8 cellular contexts compared by ENCODE assay signal in the genomic region with DNA sequence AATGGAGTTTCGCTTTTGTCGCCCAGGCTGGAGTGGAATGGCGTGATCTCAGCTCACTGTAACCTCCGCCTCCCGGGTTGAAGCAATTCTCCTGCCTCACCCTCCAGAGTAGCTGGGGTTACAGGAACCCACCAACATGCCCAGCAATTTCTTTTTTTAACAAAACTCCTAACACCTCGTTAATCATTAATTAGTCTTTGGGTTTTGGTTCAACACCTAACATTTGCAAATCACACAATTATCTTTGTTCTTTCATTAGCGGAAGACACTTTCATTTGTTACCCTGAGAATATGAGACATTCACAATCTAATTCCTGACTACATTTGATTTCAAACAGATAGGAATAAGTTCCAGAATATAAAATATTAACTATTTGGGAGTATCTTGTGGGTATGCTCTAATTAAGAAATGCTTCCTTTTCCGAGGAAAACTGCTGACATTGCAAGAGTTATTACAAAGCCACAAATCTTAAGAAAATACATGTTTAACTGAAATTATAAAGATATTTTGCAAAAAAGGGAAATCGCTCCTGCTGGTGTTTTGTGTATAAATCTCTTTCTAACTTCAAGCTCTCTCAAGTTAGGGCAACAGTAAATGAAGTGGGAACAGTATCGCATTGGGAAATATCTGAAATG. TPM values are rescaled to one million over a fixed set of nuclear protein-coding genes. Genes with fewer than 3 reads are reported as not detected.
DNase-seq lines count a peak whose midpoint lies in the region; ATAC-seq and TF ChIP-seq lines count a peak whose summit lies in the region.

No MANE protein-coding gene starts in this region.

- H3K4me3 Mint-ChIP-seq in stimulated activated naive CD8-positive, alpha-beta T cell treated with anti-CD3 and anti-CD28 coated beads, Interleukin-15, Interleukin-2, amounts not matched to agents 100 ng/mL and 50 ng/mL, for 24 hours: peak overlapping the region; percentile 99
- peak overlapping the region; percentile 88 for H3K4me3 Mint-ChIP-seq in MCF 10A (ENCODE audit: unreplicated experiment)

- no peaks in the 10 kb centered on the region for H3K27me3 Mint-ChIP-seq in stimulated activated naive CD8-positive, alpha-beta T cell treated with anti-CD3 and anti-CD28 coated beads, Interleukin-15, Interleukin-2, amounts not matched to agents 100 ng/mL and 50 ng/mL, for 24 hours
- H3K27me3 Mint-ChIP-seq in MCF 10A (ENCODE audit: insufficient read depth, unreplicated experiment): no peaks in the 10 kb centered on the region

- peak overlapping the region; percentile 96 to 98 for H3K9ac ChIP-seq in mucosa of rectum (ENCODE audit: low read depth in 1 of 2, low read length in 2 of 2)

- POLR2A ChIA-PET in MCF 10A (lab: Yijun Ruan, JAX): interaction anchor here (1.0 to 1.9 kb wide), 2 partner anchors 9 to 11 kb away, joined by 3 to 5 read pairs; no protein-coding TSS in a partner anchor

- peak overlapping the region; percentile 99 to 100 for H3K4me3 ChIP-seq in mucosa of rectum (ENCODE audit: low read length in 2 of 2)

- intact Hi-C loops in MCF 10A (cut with micrococcal nuclease): no loop called here

- peak overlapping the region in 1 of 2 donors; percentile 93 for H3K27ac ChIP-seq in mucosa of rectum (ENCODE audit: low read depth in 2 of 2, low read length in 2 of 2)

- no peaks in the 10 kb centered on the region for H3K9me3 Mint-ChIP-seq in stimulated activated naive CD8-positive, alpha-beta T cell treated with anti-CD3 and anti-CD28 coated beads, Interleukin-15, Interleukin-2, amounts not matched to agents 100 ng/mL and 50 ng/mL, for 24 hours
- no peaks in the 10 kb centered on the region for H3K9me3 Mint-ChIP-seq in MCF 10A (ENCODE audit: unreplicated experiment)

- BruUV-seq in MCF 10A (replicated peaks; lab: Mats Ljungman, UMichigan): no TSS peak

- peaks cover 47% of the 10 kb centered on the region for H3K4me1 Mint-ChIP-seq in stimulated activated naive CD8-positive, alpha-beta T cell treated with anti-CD3 and anti-CD28 coated beads, Interleukin-15, Interleukin-2, amounts not matched to agents 100 ng/mL and 50 ng/mL, for 24 hours (ENCODE audit: low read depth)
- peaks cover 11% of the 10 kb centered on the region for H3K4me1 Mint-ChIP-seq in MCF 10A (ENCODE audit: insufficient read depth, unreplicated experiment)

- H3K36me3 Mint-ChIP-seq in stimulated activated naive CD8-positive, alpha-beta T cell treated with anti-CD3 and anti-CD28 coated beads, Interleukin-15, Interleukin-2, amounts not matched to agents 100 ng/mL and 50 ng/mL, for 24 hours (ENCODE audit: low read depth): peaks cover 37% of the 10 kb centered on the region
- H3K36me3 Mint-ChIP-seq in MCF 10A (ENCODE audit: insufficient read depth, unreplicated experiment): peaks cover 13% of the 10 kb centered on the region

- peak overlapping the region; percentile 100 for H3K27ac Mint-ChIP-seq in stimulated activated naive CD8-positive, alpha-beta T cell treated with anti-CD3 and anti-CD28 coated beads, Interleukin-15, Interleukin-2, amounts not matched to agents 100 ng/mL and 50 ng/mL, for 24 hours
- peak overlapping the region; percentile 98 for H3K27ac Mint-ChIP-seq in MCF 10A (ENCODE audit: low read depth, unreplicated experiment)

- TF ChIP-seq CTCF in MCF 10A (IDR thresholded peaks at IDR 0.05; ENCODE audit: unreplicated experiment): no peak

- CTCF ChIA-PET in MCF 10A (lab: Yijun Ruan, JAX): no interaction called here

- DNase-seq in stimulated activated naive CD8-positive, alpha-beta T cell treated with anti-CD3 and anti-CD28 coated beads, Interleukin-15, Interleukin-2, amounts not matched to agents 100 U/mL and 50 U/mL, for 24 hours: no peak
- DNase-seq in MCF 10A (ENCODE audit: unreplicated experiment): no peak
- no peak for DNase-seq in glomerular visceral epithelial cell (ENCODE audit: extremely low spot score)
- DNase-seq in SKM-1 treated with dmso at 0.1 percent for 144 hours (lab: John Stamatoyannopoulos, UW; ENCODE audit: unreplicated experiment): no peak
- DNase-seq in MV-4-11 (lab: John Stamatoyannopoulos, UW): no peak

- H3K27me3 ChIP-seq in mucosa of rectum (ENCODE audit: control insufficient read depth in 2 of 2, insufficient read depth in 2 of 2, low read length in 2 of 2): no peaks in the 10 kb centered on the region

- no peaks in the 10 kb centered on the region for H3K9me3 ChIP-seq in mucosa of rectum (ENCODE audit: control insufficient read depth in 2 of 2, low read length in 2 of 2)

- H3K4me1 ChIP-seq in mucosa of rectum (ENCODE audit: control insufficient read depth in 2 of 2, insufficient read depth in 2 of 2, low read length in 2 of 2): peaks cover 11 to 17% of the 10 kb centered on the region in 2 donors

- peaks cover 3 to 10% of the 10 kb centered on the region in 2 donors for H3K36me3 ChIP-seq in mucosa of rectum (ENCODE audit: control insufficient read depth in 2 of 2, insufficient read depth in 2 of 2, low read length in 2 of 2)

- no peak for ATAC-seq in stimulated activated naive CD8-positive, alpha-beta T cell treated with anti-CD3 and anti-CD28 coated beads, Interleukin-15, Interleukin-2, amounts not matched to agents 100 U/mL and 50 U/mL, for 24 hours
- ATAC-seq in HG02885 (IDR thresholded peaks at IDR 0.05; ENCODE audit: poor library complexity, unreplicated experiment): no peak

RNA-seq across cellular contexts. Expression of a gene that starts 1.2 kb away (rescaled TPM):
- 48.2 and 56.5 TPM in 2 replicates for total RNA-seq in MCF 10A (2022)

RNA-seq across cellular contexts. Expression of a gene that starts 41.8 kb away (rescaled TPM):
- not detected in 2 replicates for total RNA-seq in MCF 10A (2022)
